In genomic region chr4:13547563-13548041, GRCh38 we compare ENCODE assay signal across 8 cellular contexts. TPM values are rescaled to one million over a fixed set of nuclear protein-coding genes. Genes with fewer than 3 reads are reported as not detected.
A peak's percentile ranks its signal among the peaks of the same experiment; 100 is the strongest.
DNase-seq lines count a peak whose midpoint lies in the region; ATAC-seq, FAIRE-seq and TF ChIP-seq lines count a peak whose summit lies in the region.

No MANE protein-coding gene starts in this region.

- H3K27me3 ChIP-seq in A673 (replicated peaks; ENCODE audit: insufficient read depth, low read depth, low read length, poor library complexity): no peaks in the 10 kb centered on the region
- H3K27me3 ChIP-seq in SJCRH30: no peaks in the 10 kb centered on the region
- peaks cover 75% of the 10 kb centered on the region for H3K27me3 ChIP-seq in hepatocyte

- H4K20me1 ChIP-seq in hepatocyte (ENCODE audit: insufficient read depth, poor library complexity, severe bottlenecking): no peaks in the 10 kb centered on the region

- FAIRE-seq in GM12891 (lab: Jason Lieb, UNC) (no peak), D721Med (lab: Jason Lieb, UNC) (no peak)

- H3K27ac Mint-ChIP-seq in stimulated activated naive B cell treated with anti-CD40 and anti-IgM and Interleukin-4, amounts not matched to agents 10 μg/mL and 1 μg/mL and 100 μg/mL, for 72 hours: peak overlapping the region; percentile 71

- peaks cover 60 to 81% of the 10 kb centered on the region in 2 donors for H3K27me3 Mint-ChIP-seq in stimulated activated naive B cell treated with anti-CD40 and anti-IgM and Interleukin-4, amounts not matched to agents 10 μg/mL and 1 μg/mL and 100 μg/mL, for 72 hours

- H3K9me2 ChIP-seq in hepatocyte (replicated peaks; ENCODE audit: insufficient read depth): no peaks in the 10 kb centered on the region

- CTCF ChIA-PET in A673 (lab: Charles Lee): no interaction called here

- H3K27ac ChIP-seq in A673 (ENCODE audit: low read depth, low read length, poor library complexity, severe bottlenecking) (peak overlapping the region; percentile 62), SJCRH30 (no peak overlapping the region), hepatocyte (no peak overlapping the region)

- peak overlapping the region; percentile 76 to 88 for H3K4me3 Mint-ChIP-seq in stimulated activated naive B cell treated with anti-CD40 and anti-IgM and Interleukin-4, amounts not matched to agents 10 μg/mL and 1 μg/mL and 100 μg/mL, for 72 hours

- ATAC-seq in stimulated activated naive B cell treated with anti-CD40 and anti-IgM and Interleukin-4, amounts not matched to agents 10 μg/mL and 1 μg/mL and 100 μg/mL, for 72 hours (replicated peaks): peak in 1 of 2 donors; percentile 15
- no peak for ATAC-seq in GM18861 (IDR thresholded peaks at IDR 0.05; ENCODE audit: unreplicated experiment)

- H3K79me2 ChIP-seq in hepatocyte: no peaks in the 10 kb centered on the region

- WGBS in hepatocyte (ENCODE audit: low lambda C conversion rate, missing lambda C conversion rate): 0% methylated on average over 32 of the region's 50 CpGs

- H3K4me3 ChIP-seq in A673 (ENCODE audit: low read depth, low read length, poor library complexity, severe bottlenecking): peak overlapping the region; percentile 65
- peak overlapping the region; percentile 58 for H3K4me3 ChIP-seq in SJCRH30
- peak overlapping the region; percentile 36 for H3K4me3 ChIP-seq in hepatocyte

- no peaks in the 10 kb centered on the region for H3K36me3 ChIP-seq in A673 (ENCODE audit: insufficient read depth, low read length, poor library complexity, severe bottlenecking)
- H3K36me3 ChIP-seq in SJCRH30: no peaks in the 10 kb centered on the region
- no peaks in the 10 kb centered on the region for H3K36me3 ChIP-seq in hepatocyte (replicated peaks; ENCODE audit: insufficient read depth, low read depth)

- H3K4me1 Mint-ChIP-seq in stimulated activated naive B cell treated with anti-CD40 and anti-IgM and Interleukin-4, amounts not matched to agents 10 μg/mL and 1 μg/mL and 100 μg/mL, for 72 hours: peaks cover 26 to 46% of the 10 kb centered on the region in 2 donors

- peaks cover 5% of the 10 kb centered on the region for H3K4me1 ChIP-seq in A673 (ENCODE audit: insufficient read depth, low read length, poor library complexity, severe bottlenecking)
- H3K4me1 ChIP-seq in SJCRH30: peaks cover 6% of the 10 kb centered on the region; the same call in 1 of the 2 replicates
- H3K4me1 ChIP-seq in hepatocyte (ENCODE audit: insufficient read depth): peaks cover 7% of the 10 kb centered on the region

- peak overlapping the region; percentile 95 for H3K4me2 ChIP-seq in hepatocyte

- intact Hi-C loops in A673 (cut with micrococcal nuclease; ENCODE audit: unreplicated experiment): loop anchor here (2.0 to 5.0 kb wide), 3 partner anchors 145 to 819 kb away; no protein-coding TSS in a partner anchor

- H3K36me3 Mint-ChIP-seq in stimulated activated naive B cell treated with anti-CD40 and anti-IgM and Interleukin-4, amounts not matched to agents 10 μg/mL and 1 μg/mL and 100 μg/mL, for 72 hours: peaks cover 2 to 13% of the 10 kb centered on the region in 2 donors

- POLR2A ChIA-PET in A673 (lab: Charles Lee; ENCODE audit: low non-redundant PET): interaction anchor here (0.7 kb wide), 1 partner anchor 134 kb away, joined by 3 read pairs; no protein-coding TSS in a partner anchor

- DNase-seq in A673 (ENCODE audit: low spot score) (peak; percentile 82), GM12891 (ENCODE audit: insufficient read length, low spot score) (peak; percentile 39), SJCRH30 (peak; percentile 48 to 52), hepatocyte (ENCODE audit: low spot score) (peak; percentile 41), D721Med (ENCODE audit: insufficient read length, low spot score) (no peak), T-helper 9 cell (no peak)
- no peak for DNase-seq in stimulated activated naive B cell treated with anti-CD40 and anti-IgM and Interleukin-4, amounts not matched to agents 10 μg/mL and 1 μg/mL and 100 μg/mL, for 72 hours

- peak overlapping the region; percentile 87 for H2AFZ ChIP-seq in hepatocyte

- TF ChIP-seq POLR2A in GM12891 (IDR thresholded peaks at IDR 0.05; ENCODE audit: low read depth, low read length): no peak

- H3K9me3 ChIP-seq in A673 (ENCODE audit: low read depth, low read length, poor library complexity, severe bottlenecking) (peaks cover 8% of the 10 kb centered on the region), SJCRH30 (replicated peaks) (peaks cover 11% of the 10 kb centered on the region), hepatocyte (ENCODE audit: low read depth) (no peaks in the 10 kb centered on the region)

- peaks cover 5 to 12% of the 10 kb centered on the region in 2 donors for H3K9me3 Mint-ChIP-seq in stimulated activated naive B cell treated with anti-CD40 and anti-IgM and Interleukin-4, amounts not matched to agents 10 μg/mL and 1 μg/mL and 100 μg/mL, for 72 hours

- no TSS peak for BruUV-seq in A673 (replicated peaks; lab: Mats Ljungman, UMichigan)

- TF ChIP-seq CTCF in A673 (conservative IDR thresholded peaks at IDR 0.05; ENCODE audit: low read depth, low read length) (no peak), hepatocyte (IDR thresholded peaks at IDR 0.05; ENCODE audit: poor library complexity) (no peak), D721Med (IDR thresholded peaks at IDR 0.05; ENCODE audit: insufficient read depth, missing control alignments) (no peak)

TF ChIP-seq in GM12891, 5 proteins besides CTCF, POLR2A, EP300 and RAD21:
- TF ChIP-seq SPI1 (IDR thresholded peaks at IDR 0.05; ENCODE audit: low read depth, low read length) (no peak), PAX5 (IDR thresholded peaks at IDR 0.05; ENCODE audit: insufficient read depth, low read length, severe bottlenecking) (no peak), POU2F2 (IDR thresholded peaks at IDR 0.05; ENCODE audit: low read depth, low read length) (no peak), POLR2AphosphoS5 (IDR thresholded peaks at IDR 0.05; ENCODE audit: low read depth, low read length) (no peak), TAF1 (IDR thresholded peaks at IDR 0.05; ENCODE audit: low read depth, low read length) (no peak)

RNA-seq across cellular contexts. Expression of gene NKX3-2, which starts 3.3 kb away (rescaled TPM):
- total RNA-seq in A673 (2021) (2.4 and 3.1 TPM in 2 replicates), hepatocyte (0.32 and 0.93 TPM in 2 replicates)
- polyA plus RNA-seq in GM12891 (2012; ENCODE audit: low read depth, missing spikeins): not detected
- 3.0 and 3.4 TPM in 2 replicates for total RNA-seq in SJCRH30 (2014; rRNA removed; shearing (Covaris generic))
- polyA plus RNA-seq in hepatocyte: 0.33 and 0.41 TPM in 2 replicates

Comparison
In these comparisons a context has a peak if more than half of its experiments do, and no peak if none do; other contexts are left out.
1. DNase-seq: peak in A673 (single experiment), GM12891 (single experiment), SJCRH30 (2 of 2) and hepatocyte (single experiment); none in stimulated activated naive B cell treated with anti-CD40 and anti-IgM and Interleukin-4, amounts not matched to agents 10 μg/mL and 1 μg/mL and 100 μg/mL, for 72 hours (single experiment), D721Med (single experiment) and T-helper 9 cell (single experiment).
2. Peak in every context shown above with its lines, with median percentiles within 50 percentile points of each other: H3K4me3 ChIP-seq.